12 cellular contexts compared by ENCODE assay signal in the genomic region with DNA sequence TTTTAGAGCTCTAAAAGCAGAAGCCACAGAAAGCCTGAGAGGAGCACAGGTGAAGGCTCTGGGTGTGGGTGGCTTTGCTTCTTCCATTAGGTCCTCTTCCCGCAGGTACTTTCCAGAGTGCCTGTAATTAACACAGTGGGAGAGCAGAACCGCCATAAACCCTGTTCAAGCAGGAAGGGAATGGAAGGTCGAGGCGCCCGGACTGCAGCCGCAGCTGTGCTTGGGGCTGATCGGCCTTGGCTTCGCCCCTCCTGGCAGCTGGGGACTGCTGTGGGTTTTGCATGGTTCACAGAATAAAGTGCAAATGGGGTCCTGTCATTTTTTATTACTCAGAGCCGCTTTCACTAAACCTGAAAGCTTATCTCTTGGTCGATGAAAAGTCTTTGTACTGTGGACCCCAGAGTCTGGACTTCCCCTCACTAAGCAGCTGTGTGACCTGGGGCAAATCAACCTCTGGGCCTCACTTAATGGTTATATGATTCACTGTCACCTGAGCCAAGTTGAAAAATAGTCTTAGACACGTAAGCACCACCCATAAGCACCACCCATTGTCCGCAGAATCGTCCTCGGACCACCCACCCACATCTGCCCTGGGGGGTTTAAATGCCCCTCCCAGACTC.
DNase-seq lines count a peak whose midpoint lies in the region; ATAC-seq, FAIRE-seq and TF ChIP-seq lines count a peak whose summit lies in the region.
"Had no signal": no experiment of that assay in that cellular context is flagged by ENCODE, and none has a peak within 500 bp of the region (broad histone marks: within the 10 kb centered on the region; RNA-seq: fewer than 3 reads in every experiment).

No MANE protein-coding gene starts in this region.

- no peaks in the 10 kb centered on the region for H4K20me1 ChIP-seq in BLaER1

- DNase-seq in GM12892 (ENCODE audit: insufficient read length): no peak
- DNase-seq in SHP77 (lab: John Stamatoyannopoulos, UW): no peak
- DNase-seq in LoVo (ENCODE audit: low spot score): no peak
- DNase-seq: activated CD4-positive, alpha-beta T cell treated with anti-CD3 and anti-CD28 coated beads for 4 hours; activated naive CD4-positive, alpha-beta T cell treated with Interleukin-2 at 50 U/mL for 16 hours; gastrocnemius medialis; GDM1 had no signal

- H3K4me2 ChIP-seq in BLaER1: peak overlapping the region; percentile 72

- H3K4me3 ChIP-seq in BLaER1: no peak overlapping the region
- H3K4me3 ChIP-seq: gastrocnemius medialis had no signal

- H3K27me3 ChIP-seq in BLaER1: no peaks in the 10 kb centered on the region
- H3K27me3 ChIP-seq: gastrocnemius medialis had no signal

- peak overlapping the region; percentile 21; the same call in 1 of the 2 replicates for H3K9ac ChIP-seq in BLaER1

- no peak for TF ChIP-seq POLR2A in GM12892 (IDR thresholded peaks at IDR 0.05; ENCODE audit: low read depth, low read length)

- peaks cover 19% of the 10 kb centered on the region for H3K9me3 ChIP-seq in BLaER1
- H3K9me3 ChIP-seq: gastrocnemius medialis had no signal

- ATAC-seq in GM19395 (IDR thresholded peaks at IDR 0.05; ENCODE audit: unreplicated experiment) (peak; percentile 60), HG03565 (IDR thresholded peaks at IDR 0.05; ENCODE audit: unreplicated experiment) (peak; percentile 73), GM21390 (IDR thresholded peaks at IDR 0.05; ENCODE audit: unreplicated experiment) (no peak)
- ATAC-seq: gastrocnemius medialis had no signal

- FAIRE-seq in endometrium (lab: Jason Lieb, UNC) (peak; percentile 83), GM12892 (lab: Jason Lieb, UNC) (no peak)

- peaks cover 37% of the 10 kb centered on the region for H3K4me1 ChIP-seq in BLaER1
- H3K4me1 ChIP-seq: gastrocnemius medialis had no signal

- no peak overlapping the region for H3K27ac ChIP-seq in BLaER1
- H3K27ac ChIP-seq: gastrocnemius medialis had no signal

- no peaks in the 10 kb centered on the region for H3K36me3 ChIP-seq in BLaER1
- H3K36me3 ChIP-seq: gastrocnemius medialis had no signal
